Comparison of ENCODE assay signal across 11 cellular contexts in genomic region chr16:57349212-57350031, GRCh38. TPM values are rescaled to one million over a fixed set of nuclear protein-coding genes. Genes with fewer than 3 reads are reported as not detected.
DNase-seq lines count a peak whose midpoint lies in the region; ATAC-seq and TF ChIP-seq lines count a peak whose summit lies in the region.
"Had no signal": no experiment of that assay in that cellular context is flagged by ENCODE, and none has a peak within 500 bp of the region (broad histone marks: within the 10 kb centered on the region; RNA-seq: fewer than 3 reads in every experiment).

No MANE protein-coding gene starts in this region.

- H3F3A ChIP-seq in PC-3 (ENCODE audit: low read length, unreplicated experiment) = no peaks in the 10 kb centered on the region

- H2AFZ ChIP-seq in PC-3 (ENCODE audit: low read length) = no peak overlapping the region

- no peaks in the 10 kb centered on the region for H4K20me1 ChIP-seq in PC-3 (ENCODE audit: low read length)

- ATAC-seq in Right ventricle myocardium inferior = peak; percentile 42
- peak; percentile 89 for ATAC-seq in HG02759 (IDR thresholded peaks at IDR 0.05; ENCODE audit: unreplicated experiment)
- peak; percentile 100 for ATAC-seq in stimulated activated naive CD8-positive, alpha-beta T cell treated with anti-CD3 and anti-CD28 coated beads, Interleukin-15, amount 100 ng/mL, for 72 hours
- ATAC-seq in PC-3 = no peak

- H3K4me1 Mint-ChIP-seq in stimulated activated naive CD8-positive, alpha-beta T cell treated with anti-CD3 and anti-CD28 coated beads, Interleukin-15, amount 100 ng/mL, for 72 hours = peaks cover 31% of the 10 kb centered on the region
- H3K4me1 Mint-ChIP-seq in progenitor cell of endocrine pancreas (ENCODE audit: low read depth) (no peaks in the 10 kb centered on the region), glutamatergic neuron (ENCODE audit: low read depth, unreplicated experiment) (no peaks in the 10 kb centered on the region)

- BruUV-seq in PC-3 (replicated peaks; lab: Mats Ljungman, UMichigan) = no TSS peak

- peaks cover 48% of the 10 kb centered on the region for H3K27me3 Mint-ChIP-seq in stimulated activated naive CD8-positive, alpha-beta T cell treated with anti-CD3 and anti-CD28 coated beads, Interleukin-15, amount 100 ng/mL, for 72 hours
- H3K27me3 Mint-ChIP-seq in progenitor cell of endocrine pancreas = peaks cover 34% of the 10 kb centered on the region
- no peaks in the 10 kb centered on the region for H3K27me3 Mint-ChIP-seq in glutamatergic neuron (ENCODE audit: unreplicated experiment)

- DNase-seq in Right ventricle myocardium inferior (ENCODE audit: missing footprints) (no peak), left ventricle myocardium inferior (no peak), NOMO-1 treated with dmso at 0.1 percent for 144 hours (lab: John Stamatoyannopoulos, UW; ENCODE audit: unreplicated experiment) (peak; percentile 76), progenitor cell of endocrine pancreas (ENCODE audit: low spot score, unreplicated experiment) (no peak), PC-3 (no peak), glutamatergic neuron (no peak)
- DNase-seq in stimulated activated naive CD8-positive, alpha-beta T cell treated with anti-CD3 and anti-CD28 coated beads, Interleukin-15, amount 100 ng/mL, for 72 hours = peak; percentile 30 to 53

- peak overlapping the region in 1 of 2 donors; percentile 50 for H3K27ac Mint-ChIP-seq in stimulated activated naive CD8-positive, alpha-beta T cell treated with anti-CD3 and anti-CD28 coated beads, Interleukin-15, amount 100 ng/mL, for 72 hours
- H3K27ac Mint-ChIP-seq in progenitor cell of endocrine pancreas (no peak overlapping the region), glutamatergic neuron (ENCODE audit: unreplicated experiment) (no peak overlapping the region)

- no peak overlapping the region for H3K4me2 ChIP-seq in PC-3 (ENCODE audit: low read length)

- CTCF ChIA-PET in PC-3 (lab: Charles Lee) = no interaction called here

- no peaks in the 10 kb centered on the region for H3K79me2 ChIP-seq in PC-3 (ENCODE audit: low read length)

- H3K36me3 ChIP-seq in left ventricle myocardium inferior (no peaks in the 10 kb centered on the region), PC-3 (ENCODE audit: low read depth, low read length) (no peaks in the 10 kb centered on the region)

- peaks cover 7% of the 10 kb centered on the region for H3K9me3 ChIP-seq in left ventricle myocardium inferior (replicated peaks)
- no peaks in the 10 kb centered on the region for H3K9me3 ChIP-seq in PC-3 (ENCODE audit: low read length)

- H3K36me3 Mint-ChIP-seq in progenitor cell of endocrine pancreas (ENCODE audit: insufficient read depth) (no peaks in the 10 kb centered on the region), glutamatergic neuron (ENCODE audit: unreplicated experiment) (peaks cover 5% of the 10 kb centered on the region)

- H3K27ac ChIP-seq in left ventricle myocardium inferior (replicated peaks) = no peak overlapping the region
- no peak overlapping the region for H3K27ac ChIP-seq in PC-3 (ENCODE audit: low read length)

- no peaks in the 10 kb centered on the region for H3K9me2 ChIP-seq in PC-3 (replicated peaks; ENCODE audit: low read length)

- H3K9ac ChIP-seq in PC-3 (ENCODE audit: low read length) = no peak overlapping the region

- intact Hi-C loops in Right ventricle myocardium inferior (cut with DNase I) = no loop called here
- intact Hi-C loops in left ventricle myocardium inferior (cut with micrococcal nuclease) = no loop called here
- intact Hi-C loops in PC-3 (cut with micrococcal nuclease) = no loop called here

- POLR2A ChIA-PET in PC-3 (lab: Charles Lee; ENCODE audit: unreplicated experiment) = no interaction called here

- H3K27me3 ChIP-seq in left ventricle myocardium inferior (ENCODE audit: low read depth) = peaks cover 10% of the 10 kb centered on the region
- no peaks in the 10 kb centered on the region for H3K27me3 ChIP-seq in PC-3 (ENCODE audit: low read length)

- peak overlapping the region; percentile 40 to 61 for H3K4me3 Mint-ChIP-seq in stimulated activated naive CD8-positive, alpha-beta T cell treated with anti-CD3 and anti-CD28 coated beads, Interleukin-15, amount 100 ng/mL, for 72 hours
- no peak overlapping the region for H3K4me3 Mint-ChIP-seq in progenitor cell of endocrine pancreas (ENCODE audit: low read depth)
- H3K4me3 Mint-ChIP-seq in glutamatergic neuron (ENCODE audit: unreplicated experiment) = no peak overlapping the region

- no peaks in the 10 kb centered on the region for H3K4me1 ChIP-seq in left ventricle myocardium inferior
- H3K4me1 ChIP-seq in PC-3 (ENCODE audit: insufficient read depth, low read length) = no peaks in the 10 kb centered on the region

- H3K9me3 Mint-ChIP-seq in stimulated activated naive CD8-positive, alpha-beta T cell treated with anti-CD3 and anti-CD28 coated beads, Interleukin-15, amount 100 ng/mL, for 72 hours = no peaks in the 10 kb centered on the region
- no peaks in the 10 kb centered on the region for H3K9me3 Mint-ChIP-seq in progenitor cell of endocrine pancreas (ENCODE audit: low read depth)
- no peaks in the 10 kb centered on the region for H3K9me3 Mint-ChIP-seq in glutamatergic neuron (ENCODE audit: unreplicated experiment)

- TF ChIP-seq CTCF in left ventricle myocardium inferior (IDR thresholded peaks at IDR 0.05; ENCODE audit: borderline replicate concordance) = no peak
- TF ChIP-seq CTCF in progenitor cell of endocrine pancreas (IDR thresholded peaks at IDR 0.05; ENCODE audit: unreplicated experiment) = no peak
- TF ChIP-seq CTCF in PC-3 (conservative IDR thresholded peaks at IDR 0.05; ENCODE audit: low read depth, low read length) = no peak
- no peak for TF ChIP-seq CTCF in glutamatergic neuron (IDR thresholded peaks at IDR 0.05; ENCODE audit: partially characterized antibody, unreplicated experiment)

- no peak overlapping the region for H3K4me3 ChIP-seq in left ventricle myocardium inferior
- H3K4me3 ChIP-seq in PC-3 (ENCODE audit: low read length) = no peak overlapping the region

RNA-seq across cellular contexts. Expression of gene CCL22, which starts 9.2 kb away (rescaled TPM):
- not detected for total RNA-seq in Right ventricle myocardium inferior
- not detected for total RNA-seq in left ventricle myocardium inferior
- total RNA-seq in progenitor cell of endocrine pancreas = not detected in 2 replicates
- not detected in 2 replicates for total RNA-seq in PC-3 (2014; rRNA removed)
- not detected for total RNA-seq in glutamatergic neuron (ENCODE audit: unreplicated experiment)
- total RNA-seq: astrocyte, NCI-H460 had no signal

RNA-seq across cellular contexts. Expression of gene CX3CL1, which starts 22.9 kb away (rescaled TPM):
- 15.2 TPM for total RNA-seq in Right ventricle myocardium inferior
- total RNA-seq in left ventricle myocardium inferior = 11.7 TPM
- 0.53 and 0.74 TPM in 2 replicates for total RNA-seq in progenitor cell of endocrine pancreas
- total RNA-seq in PC-3 (2014; rRNA removed) = 0.35 TPM in 1 of 2 replicates, not detected in the other
- total RNA-seq in glutamatergic neuron (ENCODE audit: unreplicated experiment) = not detected
- total RNA-seq: NCI-H460 had no signal

RNA-seq across cellular contexts. Expression of gene CCL17, which starts 55.1 kb away (rescaled TPM):
- not detected for total RNA-seq in Right ventricle myocardium inferior
- not detected for total RNA-seq in left ventricle myocardium inferior
- not detected in 2 replicates for total RNA-seq in progenitor cell of endocrine pancreas
- not detected in 2 replicates for total RNA-seq in PC-3 (2014; rRNA removed)
- total RNA-seq in glutamatergic neuron (ENCODE audit: unreplicated experiment) = not detected
- total RNA-seq: astrocyte, liver, NCI-H460 had no signal

Comparison
In these comparisons a context has a peak if more than half of its experiments do, and no peak if none do; other contexts are left out.
1. DNase-seq: peak in NOMO-1 treated with dmso at 0.1 percent for 144 hours (single experiment) and stimulated activated naive CD8-positive, alpha-beta T cell treated with anti-CD3 and anti-CD28 coated beads, Interleukin-15, amount 100 ng/mL, for 72 hours (2 of 2); none in Right ventricle myocardium inferior (single experiment), left ventricle myocardium inferior (single experiment), progenitor cell of endocrine pancreas (single experiment), PC-3 (single experiment) and glutamatergic neuron (single experiment).
2. H3K4me3 Mint-ChIP-seq: peak in stimulated activated naive CD8-positive, alpha-beta T cell treated with anti-CD3 and anti-CD28 coated beads, Interleukin-15, amount 100 ng/mL, for 72 hours (2 of 2); none in progenitor cell of endocrine pancreas (single experiment) and glutamatergic neuron (single experiment).